1 cellular context compared by ENCODE assay signal in the genomic region with DNA sequence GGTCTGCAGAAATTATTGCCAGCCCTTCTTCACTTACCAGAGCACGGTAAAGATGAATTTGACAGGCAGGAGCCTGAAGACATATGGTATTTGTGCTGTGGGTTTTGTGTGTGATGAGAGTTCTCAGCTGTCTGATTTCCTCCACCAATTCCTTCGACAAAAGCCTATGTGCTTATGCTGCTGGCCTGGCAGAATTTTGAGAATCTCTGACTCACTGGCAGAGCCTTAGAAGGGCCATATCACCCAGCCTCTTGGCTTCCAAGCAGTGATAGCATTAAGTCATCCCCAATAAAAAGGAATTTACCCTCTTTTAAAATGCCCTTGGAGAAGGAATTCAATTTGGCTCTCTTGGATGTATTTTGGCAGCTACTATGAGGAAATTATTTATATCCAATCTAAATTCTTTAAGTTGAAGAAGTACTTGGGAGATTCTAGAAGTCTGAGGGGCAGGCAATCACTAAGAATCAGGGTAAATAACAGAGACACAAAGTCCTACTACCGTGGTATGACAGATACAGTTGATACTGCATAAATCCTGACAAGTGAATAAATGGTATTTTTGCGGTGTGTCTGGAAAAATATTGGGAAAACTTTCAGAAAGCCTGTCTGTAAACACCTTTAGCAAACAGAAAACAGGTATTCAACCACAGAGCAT.
TF ChIP-seq lines count a peak whose summit lies in the region.

No MANE protein-coding gene starts in this region.

TF ChIP-seq in SK-N-SH, 30 proteins besides CTCF, POLR2A, EP300 and RAD21 (continued from another document):
- TF ChIP-seq, protein P1, sequence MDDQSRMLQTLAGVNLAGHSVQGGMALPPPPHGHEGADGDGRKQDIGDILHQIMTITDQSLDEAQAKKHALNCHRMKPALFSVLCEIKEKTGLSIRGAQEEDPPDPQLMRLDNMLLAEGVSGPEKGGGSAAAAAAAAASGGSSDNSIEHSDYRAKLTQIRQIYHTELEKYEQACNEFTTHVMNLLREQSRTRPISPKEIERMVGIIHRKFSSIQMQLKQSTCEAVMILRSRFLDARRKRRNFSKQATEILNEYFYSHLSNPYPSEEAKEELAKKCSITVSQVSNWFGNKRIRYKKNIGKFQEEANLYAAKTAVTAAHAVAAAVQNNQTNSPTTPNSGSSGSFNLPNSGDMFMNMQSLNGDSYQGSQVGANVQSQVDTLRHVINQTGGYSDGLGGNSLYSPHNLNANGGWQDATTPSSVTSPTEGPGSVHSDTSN (IDR thresholded peaks at IDR 0.05), result peak; percentile 61
- TF ChIP-seq FOXM1 (IDR thresholded peaks at IDR 0.05; ENCODE audit: low read depth) (no peak), JUND (IDR thresholded peaks at IDR 0.05) (peak; percentile 55), GABPA (IDR thresholded peaks at IDR 0.05; ENCODE audit: low read depth) (no peak), TAF1 (IDR thresholded peaks at IDR 0.05; ENCODE audit: borderline replicate concordance, low read depth, low read length) (no peak), MXI1 (IDR thresholded peaks at IDR 0.05; ENCODE audit: low read depth, low read length) (no peak), SMC3 (IDR thresholded peaks at IDR 0.05; ENCODE audit: low read depth, low read length) (no peak), RXRA (IDR thresholded peaks at IDR 0.05; ENCODE audit: borderline replicate concordance, low read depth) (no peak), POLR2AphosphoS5 (IDR thresholded peaks at IDR 0.05; ENCODE audit: low read depth, low read length) (no peak), YY1 (IDR thresholded peaks at IDR 0.05; ENCODE audit: low read depth) (no peak)
- TF ChIP-seq, protein P2, sequence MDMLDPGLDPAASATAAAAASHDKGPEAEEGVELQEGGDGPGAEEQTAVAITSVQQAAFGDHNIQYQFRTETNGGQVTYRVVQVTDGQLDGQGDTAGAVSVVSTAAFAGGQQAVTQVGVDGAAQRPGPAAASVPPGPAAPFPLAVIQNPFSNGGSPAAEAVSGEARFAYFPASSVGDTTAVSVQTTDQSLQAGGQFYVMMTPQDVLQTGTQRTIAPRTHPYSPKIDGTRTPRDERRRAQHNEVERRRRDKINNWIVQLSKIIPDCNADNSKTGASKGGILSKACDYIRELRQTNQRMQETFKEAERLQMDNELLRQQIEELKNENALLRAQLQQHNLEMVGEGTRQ (IDR thresholded peaks at IDR 0.05; ENCODE audit: borderline replicate concordance, low read depth, low read length), result no peak
- TF ChIP-seq, protein P3, sequence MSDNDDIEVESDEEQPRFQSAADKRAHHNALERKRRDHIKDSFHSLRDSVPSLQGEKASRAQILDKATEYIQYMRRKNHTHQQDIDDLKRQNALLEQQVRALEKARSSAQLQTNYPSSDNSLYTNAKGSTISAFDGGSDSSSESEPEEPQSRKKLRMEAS (IDR thresholded peaks at IDR 0.05; ENCODE audit: low read depth), result peak; percentile 46; the same call in 1 of the 2 replicates
- TF ChIP-seq, protein P4, sequence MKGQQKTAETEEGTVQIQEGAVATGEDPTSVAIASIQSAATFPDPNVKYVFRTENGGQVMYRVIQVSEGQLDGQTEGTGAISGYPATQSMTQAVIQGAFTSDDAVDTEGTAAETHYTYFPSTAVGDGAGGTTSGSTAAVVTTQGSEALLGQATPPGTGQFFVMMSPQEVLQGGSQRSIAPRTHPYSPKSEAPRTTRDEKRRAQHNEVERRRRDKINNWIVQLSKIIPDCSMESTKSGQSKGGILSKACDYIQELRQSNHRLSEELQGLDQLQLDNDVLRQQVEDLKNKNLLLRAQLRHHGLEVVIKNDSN (IDR thresholded peaks at IDR 0.05; ENCODE audit: borderline replicate concordance, low read depth), result no peak
